Comparison of ENCODE assay signal across 1 cellular context in the genomic region with DNA sequence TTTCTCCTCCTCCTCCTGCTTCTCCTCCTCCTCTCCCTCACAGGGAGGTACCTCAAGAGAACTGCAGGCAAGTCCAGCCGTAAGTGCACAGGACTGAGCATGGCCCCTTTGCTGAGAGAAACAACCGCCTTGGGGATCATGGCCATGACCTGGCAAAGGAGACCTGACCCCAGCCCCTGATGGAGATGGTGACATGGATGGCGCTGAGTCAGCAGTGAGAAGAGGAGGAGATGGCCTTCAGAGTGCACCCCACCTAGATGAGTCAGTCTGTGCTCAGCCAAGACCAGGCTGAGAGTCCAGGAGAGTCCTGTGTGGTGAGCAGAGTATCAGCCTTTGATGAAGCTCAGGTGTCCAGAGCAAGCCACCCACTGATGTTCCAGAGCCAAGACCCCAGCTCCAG.
TF ChIP-seq lines count a peak whose summit lies in the region.

No MANE protein-coding gene starts in this region.

TF ChIP-seq in K562, 482 proteins besides CTCF, POLR2A, EP300 and RAD21:
- TF ChIP-seq SRSF1 (IDR thresholded peaks at IDR 0.05; ENCODE audit: low read depth, low read length) (no peak), KHSRP (IDR thresholded peaks at IDR 0.05) (no peak), MAFK (IDR thresholded peaks at IDR 0.05; ENCODE audit: low read length) (peak; percentile 61), MAFF (IDR thresholded peaks at IDR 0.05; ENCODE audit: low read length) (peak; percentile 32; the same call in 1 of the 2 replicates), JUND (IDR thresholded peaks at IDR 0.05; ENCODE audit: borderline replicate concordance, low read depth, low read length) (peak; percentile 25; the same call in 1 of the 2 replicates), JUND (tag; IDR thresholded peaks at IDR 0.05; ENCODE audit: borderline replicate concordance, low read depth, low read length) (no peak), ZFPM2 (CRISPR knock-in tag; IDR thresholded peaks at IDR 0.05) (no peak), MEF2A (IDR thresholded peaks at IDR 0.05; ENCODE audit: control insufficient read depth, low read depth, low read length) (no peak), C11orf30 (IDR thresholded peaks at IDR 0.05; ENCODE audit: low read depth) (peak; percentile 86), ZNF316 (IDR thresholded peaks at IDR 0.05) (peak; percentile 85), MCM2 (IDR thresholded peaks at IDR 0.05; ENCODE audit: low read depth) (no peak)
- TF ChIP-seq, protein P1, sequence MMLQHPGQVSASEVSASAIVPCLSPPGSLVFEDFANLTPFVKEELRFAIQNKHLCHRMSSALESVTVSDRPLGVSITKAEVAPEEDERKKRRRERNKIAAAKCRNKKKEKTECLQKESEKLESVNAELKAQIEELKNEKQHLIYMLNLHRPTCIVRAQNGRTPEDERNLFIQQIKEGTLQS (IDR thresholded peaks at IDR 0.05), result peak; percentile 44; the same call in 1 of the 2 replicates
- TF ChIP-seq, protein P1 (CRISPR knock-in tag; conservative IDR thresholded peaks at IDR 0.05), result no peak
